Comparison of ENCODE assay signal across 18 cellular contexts in the genomic region with DNA sequence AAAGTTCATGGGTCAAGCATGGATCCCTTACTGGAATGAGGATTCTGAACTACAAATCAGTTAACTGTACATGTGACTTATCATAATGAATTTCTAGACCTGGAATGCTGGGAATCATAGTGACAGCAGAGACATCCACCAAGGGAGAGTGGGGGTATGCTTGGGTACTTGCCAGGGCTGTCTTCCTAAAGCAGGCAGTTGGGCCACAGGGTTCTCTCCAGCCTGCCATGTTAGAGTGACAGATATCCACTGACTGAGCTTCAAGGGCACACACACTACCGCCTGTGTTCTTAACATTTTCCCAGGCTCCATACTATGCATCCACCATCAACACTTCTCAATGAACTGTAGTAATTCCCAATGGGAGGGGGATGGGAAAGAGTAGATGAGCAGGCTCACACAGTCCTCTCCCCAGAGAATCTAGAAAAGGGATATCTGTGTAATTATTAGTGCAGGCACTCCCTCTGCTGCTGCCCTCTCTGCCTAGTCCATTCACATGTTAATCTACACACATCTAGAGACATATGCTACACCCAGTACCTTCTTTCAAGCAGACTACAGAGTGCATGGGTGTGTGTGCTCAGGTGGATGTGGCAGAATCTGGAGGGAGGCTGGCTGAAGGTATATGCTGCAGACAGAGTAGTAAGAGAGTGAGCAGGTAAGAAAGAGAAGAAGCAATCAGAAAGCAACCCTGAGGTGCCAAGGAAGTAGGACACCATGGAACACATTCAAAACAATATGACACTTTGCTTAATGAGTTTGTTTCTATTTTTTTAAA. TPM values are rescaled to one million over a fixed set of nuclear protein-coding genes. Genes with fewer than 3 reads are reported as not detected.
DNase-seq lines count a peak whose midpoint lies in the region; ATAC-seq and TF ChIP-seq lines count a peak whose summit lies in the region.
"Had no signal": no experiment of that assay in that cellular context is flagged by ENCODE, and none has a peak within 500 bp of the region (broad histone marks: within the 10 kb centered on the region; RNA-seq: fewer than 3 reads in every experiment).

No MANE protein-coding gene starts in this region.

- H3K4me1 ChIP-seq in GM23248 (ENCODE audit: insufficient read depth), result peaks cover 54% of the 10 kb centered on the region
- peaks cover 32% of the 10 kb centered on the region for H3K4me1 ChIP-seq in iPS-20b (ENCODE audit: insufficient read depth, low read length)
- peaks cover 23% of the 10 kb centered on the region for H3K4me1 ChIP-seq in smooth muscle cell (ENCODE audit: low read depth)
- H3K4me1 ChIP-seq in aorta (ENCODE audit: control insufficient read depth in 1 of 2, insufficient read depth in 2 of 2, low read length in 2 of 2), result peaks cover 7 to 8% of the 10 kb centered on the region in 2 donors

- H3K27ac ChIP-seq in GM23248, result peak overlapping the region; percentile 84
- no peak overlapping the region for H3K27ac ChIP-seq in iPS-20b (ENCODE audit: low read length)
- H3K27ac ChIP-seq in smooth muscle cell (ENCODE audit: low read depth), result no peak overlapping the region
- H3K27ac ChIP-seq in aorta (ENCODE audit: low read depth in 1 of 2, low read length in 2 of 2), result peak overlapping the region in 1 of 2 donors; percentile 48
- H3K27ac ChIP-seq: BLaER1 treated with 17β-estradiol and CSF1 and Interleukin-3, amounts not matched to agents 10 nM and 100 nM; SJCRH30; upper lobe of right lung had no signal

- CTCF ChIA-PET in WTC11 (lab: Charles Lee), result interaction anchor here (4.5 kb wide), 1 partner anchor 29 kb away, joined by 39 read pairs; no protein-coding TSS in a partner anchor

- H3F3A ChIP-seq in GM23248 (ENCODE audit: insufficient read depth) (peaks cover 74% of the 10 kb centered on the region), smooth muscle cell (ENCODE audit: low read depth) (peaks cover 15% of the 10 kb centered on the region)

- no peaks in the 10 kb centered on the region for H3K27me3 Mint-ChIP-seq in WTC11 (ENCODE audit: low read depth)

- 91 to 100% methylated on average over 1 of the region's 1 CpG for WGBS in GM23248 (ENCODE audit: low coverage in 1 of 2, low lambda C conversion rate in 2 of 2, missing lambda C conversion rate in 2 of 2), 2 experiments
- WGBS in smooth muscle cell (ENCODE audit: low lambda C conversion rate), result 95% methylated on average over 1 of the region's 1 CpG
- 14 to 15% methylated on average over 1 of the region's 1 CpG for WGBS in aorta, 2 donors

- H3K27ac Mint-ChIP-seq in WTC11, result peak overlapping the region; percentile 20; the same call in 1 of the 2 replicates
- H3K27ac Mint-ChIP-seq: activated CD8-positive, alpha-beta T cell treated with anti-CD3 and anti-CD28 coated beads for 36 hours; activated T-helper 17 cell treated with anti-CD3 and anti-CD28 coated beads, Interleukin-2, amount 50 U/mL, for 72 hours; natural killer cell had no signal

- H2AFZ ChIP-seq in GM23248 (no peak overlapping the region), smooth muscle cell (ENCODE audit: low read depth) (no peak overlapping the region)

- H3K36me3 ChIP-seq in GM23248 (ENCODE audit: low read depth) (peaks cover 49% of the 10 kb centered on the region), iPS-20b (ENCODE audit: insufficient read depth, low read depth, low read length) (peaks cover 37% of the 10 kb centered on the region), smooth muscle cell (ENCODE audit: low read depth) (no peaks in the 10 kb centered on the region), aorta (ENCODE audit: control insufficient read depth in 1 of 2, insufficient read depth in 2 of 2, low read length in 1 of 2) (no peaks in the 10 kb centered on the region)
- H3K36me3 ChIP-seq: BLaER1 treated with 17β-estradiol and CSF1 and Interleukin-3, amounts not matched to agents 10 nM and 100 nM; esophagus squamous epithelium; SJCRH30; upper lobe of right lung had no signal

- H3K9ac ChIP-seq in GM23248 (peak overlapping the region; percentile 92), iPS-20b (ENCODE audit: low read depth, low read length) (0 out of 2 replicates have a peak overlapping the region, but pooled peaks have one; percentile 9), smooth muscle cell (ENCODE audit: low read depth) (no peak overlapping the region)
- H3K9ac ChIP-seq: BLaER1 treated with 17β-estradiol and CSF1 and Interleukin-3, amounts not matched to agents 10 nM and 100 nM had no signal

- H3K27me3 ChIP-seq in GM23248 (replicated peaks; ENCODE audit: insufficient read depth) (no peaks in the 10 kb centered on the region), iPS-20b (ENCODE audit: insufficient read depth, low read length) (peaks cover 2% of the 10 kb centered on the region; the same call in 1 of the 2 replicates), smooth muscle cell (ENCODE audit: low read depth) (no peaks in the 10 kb centered on the region), aorta (ENCODE audit: control insufficient read depth in 1 of 2, insufficient read depth in 2 of 2, low read length in 1 of 2) (no peaks in the 10 kb centered on the region)
- H3K27me3 ChIP-seq: SJCRH30 had no signal

- in situ Hi-C loops in GM23248 (cut with MboI), result no loop called here

- H3K9me2 ChIP-seq in GM23248 (ENCODE audit: insufficient read depth), result no peaks in the 10 kb centered on the region

- intact Hi-C loops in aorta (cut with DNase I), result loop anchor here in 1 of 2 donors (5.0 kb wide), 1 partner anchor 50 kb away; no protein-coding TSS in a partner anchor

- H3K79me2 ChIP-seq in GM23248 (ENCODE audit: insufficient read depth), result peaks cover 88% of the 10 kb centered on the region
- H3K79me2 ChIP-seq in smooth muscle cell (ENCODE audit: low read depth), result peaks cover 72% of the 10 kb centered on the region

- H4K20me1 ChIP-seq in GM23248 (ENCODE audit: insufficient read depth) (peaks cover 15% of the 10 kb centered on the region), smooth muscle cell (ENCODE audit: low read depth) (peaks cover 71% of the 10 kb centered on the region)

- H3K9me3 Mint-ChIP-seq in WTC11, result no peaks in the 10 kb centered on the region
- H3K9me3 Mint-ChIP-seq: activated CD8-positive, alpha-beta T cell treated with anti-CD3 and anti-CD28 coated beads for 36 hours; activated T-helper 17 cell treated with anti-CD3 and anti-CD28 coated beads, Interleukin-2, amount 50 U/mL, for 72 hours; natural killer cell had no signal

- POLR2A ChIA-PET in WTC11 (lab: Charles Lee), result no interaction called here

- H3K36me3 Mint-ChIP-seq in WTC11, result peaks cover 11% of the 10 kb centered on the region
- H3K36me3 Mint-ChIP-seq: natural killer cell had no signal

- H3K4me2 ChIP-seq in GM23248 (ENCODE audit: unreplicated experiment) (peak overlapping the region; percentile 99), smooth muscle cell (peak overlapping the region; percentile 89)
- H3K4me2 ChIP-seq: BLaER1 treated with 17β-estradiol and CSF1 and Interleukin-3, amounts not matched to agents 10 nM and 100 nM had no signal

- H3K4me3 ChIP-seq in GM23248 (peak overlapping the region; percentile 81), iPS-20b (ENCODE audit: low read length) (0 out of 2 replicates have a peak overlapping the region, but pooled peaks have one; percentile 1), smooth muscle cell (no peak overlapping the region), aorta (ENCODE audit: low read length in 2 of 2) (no peak overlapping the region)
- H3K4me3 ChIP-seq: BLaER1 treated with 17β-estradiol and CSF1 and Interleukin-3, amounts not matched to agents 10 nM and 100 nM; SJCRH30; upper lobe of right lung had no signal

- TF ChIP-seq CTCF in WTC11 (IDR thresholded peaks at IDR 0.05) (no peak), smooth muscle cell (IDR thresholded peaks at IDR 0.05; ENCODE audit: borderline replicate concordance, insufficient read depth, poor library complexity, severe bottlenecking) (no peak)

- peaks cover 53% of the 10 kb centered on the region for H3K4me1 Mint-ChIP-seq in WTC11

- H3K4me3 Mint-ChIP-seq in WTC11, result peak overlapping the region; percentile 7; the same call in 1 of the 2 replicates
- H3K4me3 Mint-ChIP-seq: activated CD8-positive, alpha-beta T cell treated with anti-CD3 and anti-CD28 coated beads for 36 hours; activated T-helper 17 cell treated with anti-CD3 and anti-CD28 coated beads, Interleukin-2, amount 50 U/mL, for 72 hours; natural killer cell had no signal

- no peak for ATAC-seq in WTC11
- no peak for ATAC-seq in GM18858 (IDR thresholded peaks at IDR 0.05; ENCODE audit: unreplicated experiment)
- ATAC-seq in aorta (ENCODE audit: low FRiP score), result no peak
- ATAC-seq: activated CD8-positive, alpha-beta T cell treated with anti-CD3 and anti-CD28 coated beads for 36 hours; activated T-helper 17 cell treated with anti-CD3 and anti-CD28 coated beads, Interleukin-2, amount 50 U/mL, for 72 hours; natural killer cell; upper lobe of right lung had no signal

- no peak for DNase-seq in GM23248
- no peak for DNase-seq in WTC11 (ENCODE audit: low spot score)
- no peak for DNase-seq in smooth muscle cell (lab: John Stamatoyannopoulos, UW; ENCODE audit: unreplicated experiment)
- DNase-seq in stimulated activated CD4-positive, alpha-beta T cell treated with anti-CD3 and anti-CD28 coated beads, Interleukin-4, amount 100 ng/mL, for 24 hours, result no peak
- DNase-seq in aorta, result no peak
- DNase-seq: activated CD8-positive, alpha-beta T cell treated with anti-CD3 and anti-CD28 coated beads for 36 hours; cortex of kidney; esophagus squamous epithelium; HCEC 1CT; MV-4-11; natural killer cell; SJCRH30; stimulated activated CD4-positive, alpha-beta T cell treated with anti-CD3 and anti-CD28 coated beads, Interleukin-2, amount 100 ng/mL, for 48 hours; upper lobe of right lung had no signal

- H3K9me3 ChIP-seq in GM23248 (ENCODE audit: low read depth) (no peaks in the 10 kb centered on the region), iPS-20b (ENCODE audit: insufficient read depth, low read depth, low read length) (no peaks in the 10 kb centered on the region), smooth muscle cell (replicated peaks; ENCODE audit: low read depth) (no peaks in the 10 kb centered on the region), aorta (ENCODE audit: control insufficient read depth, low read length) (no peaks in the 10 kb centered on the region)
- H3K9me3 ChIP-seq: BLaER1 treated with 17β-estradiol and CSF1 and Interleukin-3, amounts not matched to agents 10 nM and 100 nM; esophagus squamous epithelium; SJCRH30; upper lobe of right lung had no signal

TF ChIP-seq in WTC11, 78 proteins besides CTCF, POLR2A, EP300 and RAD21 (continues in another document):
- no peak for TF ChIP-seq ELF4 (CRISPR knock-in tag; IDR thresholded peaks at IDR 0.05; ENCODE audit: low read depth)

RNA-seq across cellular contexts. Expression of gene FSTL1, which starts 3.7 kb away (rescaled TPM):
- 4,171 and 4,244 TPM in 2 replicates for total RNA-seq in GM23248 (2014; rRNA removed; shearing (Covaris generic))
- polyA plus RNA-seq in GM23248 (2016; fragmentation: Nextera tagmentation; extraction: Ambion mirVana), result 1,910 and 1,919 TPM in 2 replicates
- 271 to 286 TPM (median 272 TPM) in 3 replicates for total RNA-seq in WTC11 (2021)
- 630 and 783 TPM in 2 replicates for total RNA-seq in smooth muscle cell
- polyA plus RNA-seq in smooth muscle cell, result 367 and 562 TPM in 2 replicates
- 100 to 1,000 TPM; 716 to 833 TPM for total RNA-seq in aorta
- polyA plus RNA-seq in aorta, result 100 to 1,000 TPM; 103 to 319 TPM

Comparison
In these comparisons a context has a peak if more than half of its experiments do, and no peak if none do; other contexts are left out.
1. H3K4me3 ChIP-seq: peak in GM23248 (single experiment) and iPS-20b (single experiment); none in smooth muscle cell (single experiment) and aorta (0 of 2).